8 cellular contexts compared by ENCODE assay signal in the genomic region with DNA sequence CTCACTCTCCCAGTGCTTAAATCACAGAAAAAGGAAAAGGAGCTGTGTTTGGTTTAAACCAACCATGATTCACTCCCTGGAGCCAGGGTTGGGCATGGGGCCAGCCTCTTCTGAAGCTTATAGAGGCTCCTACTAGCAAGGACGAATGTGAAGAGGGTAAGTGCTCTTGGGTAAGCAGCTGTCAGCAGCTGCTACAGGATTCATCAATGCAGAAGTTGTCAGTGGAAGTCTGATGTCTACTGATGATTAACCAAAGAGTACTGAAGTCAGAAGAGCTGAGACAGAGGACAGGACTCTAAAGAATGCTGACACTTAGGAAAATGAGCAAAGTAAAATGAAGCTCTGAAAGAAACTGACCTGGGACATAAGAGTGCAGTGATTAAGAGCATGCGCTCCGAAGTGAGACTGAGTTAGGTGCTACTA. TPM values are rescaled to one million over a fixed set of nuclear protein-coding genes. Genes with fewer than 3 reads are reported as not detected.
A peak's percentile ranks its signal among the peaks of the same experiment; 100 is the strongest.
DNase-seq lines count a peak whose midpoint lies in the region; ATAC-seq and TF ChIP-seq lines count a peak whose summit lies in the region.

No MANE protein-coding gene starts in this region.

- DNase-seq in DMS153 treated with DMSO at 0.1 percent for 48 hours (lab: John Stamatoyannopoulos, UW; ENCODE audit: unreplicated experiment) (peak; percentile 1), NCI-H1092 (lab: John Stamatoyannopoulos, UW) (peak; percentile 42), brain pericyte (ENCODE audit: low read depth, low spot score) (peak; percentile 33), mucosa of gallbladder (ENCODE audit: low spot score) (peak; percentile 45), GM10266 (ENCODE audit: extremely low spot score) (no peak), anterior cingulate cortex (lab: John Stamatoyannopoulos, UW) (no peak)

- ATAC-seq in GM21723 (IDR thresholded peaks at IDR 0.05; ENCODE audit: unreplicated experiment) (no peak), GM21717 (IDR thresholded peaks at IDR 0.05; ENCODE audit: unreplicated experiment) (no peak)

- TF ChIP-seq CTCF in GM10266 (IDR thresholded peaks at IDR 0.05; ENCODE audit: control insufficient read depth, insufficient read depth, low read depth, missing control alignments), result no peak

RNA-seq across cellular contexts. Expression of a gene that starts 32.7 kb away (rescaled TPM):
- 49.8 TPM for total RNA-seq in mucosa of gallbladder

Comparison
In these comparisons a context has a peak if more than half of its experiments do, and no peak if none do; other contexts are left out.
1. DNase-seq: peak in DMS153 treated with DMSO at 0.1 percent for 48 hours (single experiment), NCI-H1092 (single experiment), brain pericyte (single experiment) and mucosa of gallbladder (single experiment); none in GM10266 (single experiment) and anterior cingulate cortex (0 of 58).